ENCODE assay signal across 1 cellular context in genomic region chr15:51144021-51144532, GRCh38.
TF ChIP-seq lines count a peak whose summit lies in the region.

No MANE protein-coding gene starts in this region.

TF ChIP-seq in A549, 52 proteins besides CTCF, POLR2A, EP300 and RAD21 (continued from another document):
- no peak for TF ChIP-seq ELK1 (IDR thresholded peaks at IDR 0.05; ENCODE audit: low read depth, low read length)
